7 cellular contexts compared by ENCODE assay signal in the genomic region with DNA sequence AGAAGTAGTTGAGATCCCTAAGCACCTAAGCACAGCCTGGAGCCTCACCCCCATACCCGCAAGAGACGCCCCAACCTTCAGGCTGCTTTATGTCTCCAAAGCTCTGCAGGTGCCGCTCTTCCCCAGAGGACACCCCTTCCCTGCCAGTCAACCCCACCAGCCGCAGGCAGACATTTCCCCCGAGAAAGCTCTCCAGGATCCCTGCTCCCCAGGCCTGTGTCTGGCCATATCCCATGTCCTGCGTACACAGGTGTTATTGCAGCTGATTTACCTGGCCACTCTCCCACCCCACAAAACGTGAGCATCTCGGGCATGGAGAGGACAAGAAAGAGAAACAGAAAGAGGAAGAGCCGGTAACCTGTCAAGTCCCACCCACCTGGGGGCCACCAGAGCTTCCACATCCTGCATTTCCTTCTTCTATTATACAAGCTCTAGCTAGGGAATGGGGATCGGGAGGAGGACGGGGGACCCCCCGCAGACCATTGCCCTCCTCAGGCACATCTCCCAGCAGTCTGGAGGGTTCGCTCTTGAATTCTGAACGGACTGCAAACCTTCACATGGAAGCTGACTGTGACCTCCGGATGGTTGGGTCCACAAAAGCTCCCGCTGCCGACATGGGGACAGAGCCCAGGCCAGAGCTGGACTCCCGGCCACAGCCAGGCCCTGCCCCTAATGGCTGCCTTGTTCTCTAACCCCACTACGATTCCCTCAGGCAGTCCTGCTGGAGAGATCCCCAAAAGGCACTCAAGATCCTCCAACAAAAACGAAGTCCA.
DNase-seq lines count a peak whose midpoint lies in the region; ATAC-seq and TF ChIP-seq lines count a peak whose summit lies in the region.

No MANE protein-coding gene starts in this region.

- H3K36me3 Mint-ChIP-seq in activated naive CD4-positive, alpha-beta T cell treated with anti-CD3 and anti-CD28 coated beads, Interleukin-2, amount 50 U/mL, for 24 hours = no peaks in the 10 kb centered on the region

- peak; percentile 43 for ATAC-seq in HG03159 (IDR thresholded peaks at IDR 0.05; ENCODE audit: unreplicated experiment)
- no peak for ATAC-seq in HG03520 (IDR thresholded peaks at IDR 0.05; ENCODE audit: unreplicated experiment)

- peak overlapping the region; percentile 96 for H3K27ac Mint-ChIP-seq in activated naive CD4-positive, alpha-beta T cell treated with anti-CD3 and anti-CD28 coated beads, Interleukin-2, amount 50 U/mL, for 24 hours

- H3K27me3 Mint-ChIP-seq in activated naive CD4-positive, alpha-beta T cell treated with anti-CD3 and anti-CD28 coated beads, Interleukin-2, amount 50 U/mL, for 24 hours = no peaks in the 10 kb centered on the region

- peak; percentile 39 to 46 for DNase-seq in stimulated activated CD4-positive, alpha-beta T cell treated with anti-CD3 and anti-CD28 coated beads, Interleukin-2, amount 100 ng/mL, for 24 hours
- DNase-seq in RKO (ENCODE audit: low spot score) (no peak), SKM-1 treated with dmso at 0.1 percent for 144 hours (lab: John Stamatoyannopoulos, UW; ENCODE audit: unreplicated experiment) (no peak)

- peak overlapping the region; percentile 92 for H3K4me3 Mint-ChIP-seq in activated naive CD4-positive, alpha-beta T cell treated with anti-CD3 and anti-CD28 coated beads, Interleukin-2, amount 50 U/mL, for 24 hours

- no peaks in the 10 kb centered on the region for H3K9me3 Mint-ChIP-seq in activated naive CD4-positive, alpha-beta T cell treated with anti-CD3 and anti-CD28 coated beads, Interleukin-2, amount 50 U/mL, for 24 hours

- H3K4me1 Mint-ChIP-seq in activated naive CD4-positive, alpha-beta T cell treated with anti-CD3 and anti-CD28 coated beads, Interleukin-2, amount 50 U/mL, for 24 hours = peaks cover 91% of the 10 kb centered on the region

- in situ Hi-C loops in GM18951 (cut with MboI; ENCODE audit: low sequenced_read_pairs, unreplicated experiment) = no loop called here

- TF ChIP-seq POLR2A in GM18951 (IDR thresholded peaks at IDR 0.05; ENCODE audit: extremely low read depth, insufficient read depth, insufficient read length) = peak; percentile 31

Comparison
In these comparisons a context has a peak if more than half of its experiments do, and no peak if none do; other contexts are left out.
1. DNase-seq: peak in stimulated activated CD4-positive, alpha-beta T cell treated with anti-CD3 and anti-CD28 coated beads, Interleukin-2, amount 100 ng/mL, for 24 hours (2 of 2); none in RKO (single experiment) and SKM-1 treated with dmso at 0.1 percent for 144 hours (single experiment).